1 cellular context compared by ENCODE assay signal in genomic region chr5:150320048-150320555, GRCh38.
TF ChIP-seq lines count a peak whose summit lies in the region.

No MANE protein-coding gene starts in this region.

TF ChIP-seq in HEK293, 187 proteins besides CTCF, POLR2A, EP300 and RAD21 (continued from another document and continues in another):
- TF ChIP-seq ZBTB49 (tag by site-specific recombination; IDR thresholded peaks at IDR 0.05; ENCODE audit: low read depth) = no peak
- TF ChIP-seq ZNF140 (tag by site-specific recombination; IDR thresholded peaks at IDR 0.05) = no peak
- no peak; the same call in 1 of the 2 replicates for TF ChIP-seq OSR2 (tag by site-specific recombination; IDR thresholded peaks at IDR 0.05)
- no peak for TF ChIP-seq ZNF555 (tag by site-specific recombination; conservative IDR thresholded peaks at IDR 0.05)
- TF ChIP-seq ZNF394 (tag by site-specific recombination; IDR thresholded peaks at IDR 0.05; ENCODE audit: borderline replicate concordance) = 0 out of 2 replicates have a peak, but pooled peaks have one; percentile 22
- no peak for TF ChIP-seq ZNF549 (tag by site-specific recombination; IDR thresholded peaks at IDR 0.05)
- TF ChIP-seq ZNF18 (tag by site-specific recombination; IDR thresholded peaks at IDR 0.05) = no peak
- TF ChIP-seq ZNF335 (tag by site-specific recombination; conservative IDR thresholded peaks at IDR 0.05) = no peak; the same call in 1 of the 2 replicates
- TF ChIP-seq KLF7 (tag by site-specific recombination; IDR thresholded peaks at IDR 0.05; ENCODE audit: borderline replicate concordance) = no peak
- no peak for TF ChIP-seq ZNF26 (tag by site-specific recombination; IDR thresholded peaks at IDR 0.05)
- peak; percentile 28; the same call in 1 of the 2 replicates for TF ChIP-seq FEZF1 (tag by site-specific recombination; IDR thresholded peaks at IDR 0.05)
- peak; percentile 78; the same call in 1 of the 2 replicates for TF ChIP-seq GLIS1 (tag by site-specific recombination; IDR thresholded peaks at IDR 0.05)
- peak; percentile 15; the same call in 1 of the 2 replicates for TF ChIP-seq SP2 (tag by site-specific recombination; IDR thresholded peaks at IDR 0.05)
- TF ChIP-seq ZIC2 (tag by site-specific recombination; IDR thresholded peaks at IDR 0.05) = no peak
- no peak for TF ChIP-seq ZNF488 (tag by site-specific recombination; IDR thresholded peaks at IDR 0.05)
- TF ChIP-seq ZBTB26 (tag by site-specific recombination; optimal IDR thresholded peaks at IDR 0.05) = no peak
- 0 out of 2 replicates have a peak, but pooled peaks have one; percentile 61 for TF ChIP-seq ZNF843 (tag by site-specific recombination; IDR thresholded peaks at IDR 0.05)
- TF ChIP-seq GLI4 (tag by site-specific recombination; IDR thresholded peaks at IDR 0.05) = no peak
- 0 out of 2 replicates have a peak, but pooled peaks have one; percentile 26 for TF ChIP-seq TRIM28 (IDR thresholded peaks at IDR 0.05; ENCODE audit: borderline replicate concordance, low read length)
- TF ChIP-seq ZFP37 (tag by site-specific recombination; IDR thresholded peaks at IDR 0.05) = peak; percentile 33; the same call in 1 of the 2 replicates
- TF ChIP-seq OVOL3 (tag by site-specific recombination; IDR thresholded peaks at IDR 0.05) = no peak
- TF ChIP-seq ZNF639 (tag by site-specific recombination; IDR thresholded peaks at IDR 0.05) = peak; percentile 77
- TF ChIP-seq ZNF302 (tag by site-specific recombination; IDR thresholded peaks at IDR 0.05; ENCODE audit: low read depth) = no peak
- no peak for TF ChIP-seq ZNF561 (tag by site-specific recombination; IDR thresholded peaks at IDR 0.05; ENCODE audit: borderline replicate concordance)
- no peak for TF ChIP-seq ZNF785 (tag by site-specific recombination; IDR thresholded peaks at IDR 0.05)
- no peak for TF ChIP-seq ZNF645 (tag by site-specific recombination; IDR thresholded peaks at IDR 0.05)
- TF ChIP-seq ZBTB20 (tag by site-specific recombination; IDR thresholded peaks at IDR 0.05) = peak; percentile 17; the same call in 1 of the 2 replicates
- TF ChIP-seq ZNF707 (tag by site-specific recombination; IDR thresholded peaks at IDR 0.05) = no peak
- no peak for TF ChIP-seq ZNF529 (tag by site-specific recombination; IDR thresholded peaks at IDR 0.05; ENCODE audit: insufficient replicate concordance)
- TF ChIP-seq HOXA7 (CRISPR knock-in tag; IDR thresholded peaks at IDR 0.05; ENCODE audit: borderline replicate concordance) = no peak
- TF ChIP-seq ZNF692 (tag by site-specific recombination; IDR thresholded peaks at IDR 0.05) = peak; percentile 84
- no peak for TF ChIP-seq KLF9 (tag by site-specific recombination; IDR thresholded peaks at IDR 0.05; ENCODE audit: low read depth)
- TF ChIP-seq ZBTB7A (tag by site-specific recombination; IDR thresholded peaks at IDR 0.05; ENCODE audit: low read depth) = no peak
- TF ChIP-seq MYNN (tag by site-specific recombination; IDR thresholded peaks at IDR 0.05; ENCODE audit: borderline replicate concordance) = no peak
- TF ChIP-seq ZNF596 (tag by site-specific recombination; IDR thresholded peaks at IDR 0.05) = no peak
- no peak for TF ChIP-seq ZNF677 (tag by site-specific recombination; IDR thresholded peaks at IDR 0.05)
- peak; percentile 86; the same call in 1 of the 2 replicates for TF ChIP-seq ZNF24 (tag by site-specific recombination; IDR thresholded peaks at IDR 0.05)
- TF ChIP-seq ZNF621 (tag by site-specific recombination; IDR thresholded peaks at IDR 0.05) = no peak
- no peak for TF ChIP-seq SCRT2 (tag by site-specific recombination; IDR thresholded peaks at IDR 0.05)
- TF ChIP-seq ZBTB11 (tag by site-specific recombination; conservative IDR thresholded peaks at IDR 0.05; ENCODE audit: low read depth) = no peak
- TF ChIP-seq PBX3 (CRISPR knock-in tag; IDR thresholded peaks at IDR 0.05) = no peak
- TF ChIP-seq ZNF768 (tag by site-specific recombination; IDR thresholded peaks at IDR 0.05) = no peak
- TF ChIP-seq ZNF629 (tag by site-specific recombination; IDR thresholded peaks at IDR 0.05) = peak; percentile 86
- TF ChIP-seq ZNF16 (tag by site-specific recombination; IDR thresholded peaks at IDR 0.05; ENCODE audit: low read depth) = no peak
- TF ChIP-seq ZNF132 (tag by site-specific recombination; IDR thresholded peaks at IDR 0.05; ENCODE audit: borderline replicate concordance) = no peak
- no peak for TF ChIP-seq YY2 (tag by site-specific recombination; IDR thresholded peaks at IDR 0.05)
- TF ChIP-seq ZNF792 (tag by site-specific recombination; IDR thresholded peaks at IDR 0.05) = no peak
- no peak for TF ChIP-seq ZNF658 (tag by site-specific recombination; IDR thresholded peaks at IDR 0.05)
- TF ChIP-seq ZNF114 (tag by site-specific recombination; IDR thresholded peaks at IDR 0.05) = no peak
- no peak for TF ChIP-seq ZBTB6 (tag by site-specific recombination; IDR thresholded peaks at IDR 0.05)
